9 cellular contexts compared by ENCODE assay signal in the genomic region with DNA sequence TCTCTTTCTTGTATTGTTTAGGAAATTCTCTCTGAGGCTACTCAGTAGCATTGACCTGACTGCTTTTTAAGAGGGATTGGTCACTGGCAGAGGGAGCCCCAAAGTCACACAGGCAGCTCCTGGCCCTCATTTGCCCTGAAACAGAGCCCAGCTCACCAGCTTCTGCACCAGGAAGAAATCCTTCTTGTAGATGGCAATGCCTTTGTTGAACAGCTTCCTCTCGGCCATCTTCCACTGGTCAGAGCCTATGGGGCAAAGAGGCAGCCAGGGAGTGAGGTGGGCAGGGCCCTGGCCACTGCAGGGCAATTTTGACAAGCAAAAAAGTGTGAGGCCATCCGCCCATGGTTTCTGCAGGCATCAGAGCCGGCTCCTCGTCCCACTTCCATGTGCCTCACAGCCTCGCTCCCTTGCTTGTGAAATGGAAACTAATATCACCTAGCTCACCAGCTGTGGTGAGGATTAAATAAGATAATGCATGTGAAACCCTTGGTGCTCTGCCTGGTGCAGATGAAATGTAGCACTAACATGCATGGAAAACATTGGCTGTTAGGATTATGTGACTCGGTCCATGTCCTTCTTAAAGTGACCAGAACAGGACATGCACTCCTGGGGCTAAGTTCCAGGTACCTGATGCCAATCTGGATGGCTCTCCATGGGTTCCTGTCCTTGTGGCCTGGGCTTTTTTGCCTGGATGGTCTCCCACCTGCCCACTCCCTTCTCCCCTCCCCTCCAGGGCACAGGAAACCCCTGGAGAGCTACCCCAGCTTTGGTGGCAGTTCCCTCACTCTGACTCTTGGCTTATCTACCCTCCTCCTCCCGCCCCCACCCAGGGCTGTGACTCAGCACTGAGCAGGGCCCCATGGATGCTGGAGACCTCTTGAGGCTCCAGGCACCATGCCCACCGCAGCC. TPM values are rescaled to one million over a fixed set of nuclear protein-coding genes. Genes with fewer than 3 reads are reported as not detected.
DNase-seq lines count a peak whose midpoint lies in the region; FAIRE-seq and TF ChIP-seq lines count a peak whose summit lies in the region.
"Had no signal": no experiment of that assay in that cellular context is flagged by ENCODE, and none has a peak within 500 bp of the region (broad histone marks: within the 10 kb centered on the region; RNA-seq: fewer than 3 reads in every experiment).

No MANE protein-coding gene starts in this region.

- WGBS in adrenal gland, 4 donors: 72 to 92% (median 74%) methylated on average over 5 to 8 of the region's 8 CpGs
- no CpG with 5 or more reads among the region's 8 CpGs for WGBS in mesendoderm (ENCODE audit: extremely low coverage, insufficient coverage, low lambda C conversion rate)

- H2BK5ac ChIP-seq in mesendoderm (ENCODE audit: low read length): no peak overlapping the region

- H3K4me1 ChIP-seq in adrenal gland (replicated peaks in 1 of 2) (peaks cover 13 to 61% of the 10 kb centered on the region in 2 donors), mesendoderm (ENCODE audit: control insufficient read depth, low read depth, low read length) (no peaks in the 10 kb centered on the region)

- no peak overlapping the region for H4K8ac ChIP-seq in mesendoderm (ENCODE audit: low read depth, low read length)

- H3K27me3 Mint-ChIP-seq in type B pancreatic cell: no peaks in the 10 kb centered on the region

- H3K18ac ChIP-seq in mesendoderm (ENCODE audit: low read length): no peak overlapping the region

- no peak overlapping the region for H2BK15ac ChIP-seq in mesendoderm (replicated peaks; ENCODE audit: low read depth)

- peak overlapping the region in 4 of 5 donors; percentile 39 to 85 (median 66) for H3K27ac ChIP-seq in adrenal gland
- no peak overlapping the region for H3K27ac ChIP-seq in mesendoderm (ENCODE audit: low read depth, low read length)

- H3K4ac ChIP-seq in mesendoderm (ENCODE audit: low read depth, low read length): no peak overlapping the region

- H3K23ac ChIP-seq in mesendoderm (ENCODE audit: low read length): no peak overlapping the region

- no peak for FAIRE-seq in D721Med (lab: Jason Lieb, UNC)

- H3K27ac Mint-ChIP-seq in type B pancreatic cell: peak overlapping the region; percentile 59

- H3K4me1 Mint-ChIP-seq in type B pancreatic cell (ENCODE audit: unreplicated experiment): peaks cover 32% of the 10 kb centered on the region

- H2AK5ac ChIP-seq in mesendoderm (ENCODE audit: low read length): no peak overlapping the region

- H3K79me2 ChIP-seq in mesendoderm (ENCODE audit: control insufficient read depth, insufficient read depth, low read length): no peaks in the 10 kb centered on the region

- H3K4me3 Mint-ChIP-seq in type B pancreatic cell: peak overlapping the region; percentile 25

- intact Hi-C loops in adrenal gland (cut with DNase I): loop anchor here (5.0 kb wide), 2 partner anchors 97 to 102 kb away; no protein-coding TSS in a partner anchor

- no peaks in the 10 kb centered on the region for H3K9me3 ChIP-seq in adrenal gland (replicated peaks in 1 of 3)

- H4K5ac ChIP-seq in mesendoderm (ENCODE audit: low read length): no peak overlapping the region

- H3K36me3 Mint-ChIP-seq in type B pancreatic cell: peaks cover 27% of the 10 kb centered on the region

- no peaks in the 10 kb centered on the region for H3K9me3 Mint-ChIP-seq in type B pancreatic cell

- no peak overlapping the region for H3K9ac ChIP-seq in mesendoderm (ENCODE audit: low read length)

- no peak for TF ChIP-seq POLR2A in adrenal gland (IDR thresholded peaks at IDR 0.05)

- no peaks in the 10 kb centered on the region for H3K79me1 ChIP-seq in mesendoderm (ENCODE audit: low read length)

- H3K4me3 ChIP-seq in adrenal gland (no peak overlapping the region), mesendoderm (ENCODE audit: low read length) (no peak overlapping the region)

- no peak for TF ChIP-seq CTCF in adrenal gland (IDR thresholded peaks at IDR 0.05)
- TF ChIP-seq CTCF in type B pancreatic cell (conservative IDR thresholded peaks at IDR 0.05): no peak
- no peak for TF ChIP-seq CTCF in D721Med (IDR thresholded peaks at IDR 0.05; ENCODE audit: insufficient read depth, missing control alignments)

- no peak overlapping the region for H3K4me2 ChIP-seq in mesendoderm (ENCODE audit: low read length)

- DNase-seq in activated naive CD4-positive, alpha-beta T cell treated with anti-CD3 and anti-CD28 coated beads, Interleukin-2, amount 50 U/mL, for 16 hours: peak; percentile 33
- DNase-seq in activated naive CD4-positive, alpha-beta T cell treated with Interleukin-2 at 50 U/mL for 16 hours: no peak
- DNase-seq in adrenal gland (peak in 2 of 7 donors; percentile 37 to 61), mesendoderm (peak; percentile 64), type B pancreatic cell (ENCODE audit: extremely low spot score, unreplicated experiment) (no peak), NAMALWA (ENCODE audit: low spot score) (no peak), D721Med (ENCODE audit: insufficient read length, low spot score) (no peak)
- no peak for DNase-seq in NK-92 treated with Interleukin-12 subunit alpha and Interleukin-12 subunit beta, amount 100 ng/mL, for 24 hours (lab: John Stamatoyannopoulos, UW)
- DNase-seq: NCI-H2081 had no signal

- no peak overlapping the region for H2BK120ac ChIP-seq in mesendoderm (ENCODE audit: low read depth, low read length)

- H3K27me3 ChIP-seq in adrenal gland (no peaks in the 10 kb centered on the region), mesendoderm (ENCODE audit: insufficient read depth, low read length, poor library complexity) (no peaks in the 10 kb centered on the region)

- H3K36me3 ChIP-seq in adrenal gland (replicated peaks in 1 of 2) (peaks cover 0 to 87% of the 10 kb centered on the region in 2 donors), mesendoderm (ENCODE audit: control insufficient read depth, insufficient read depth, low read length) (peaks cover 3% of the 10 kb centered on the region)

- no peak overlapping the region for H3K56ac ChIP-seq in mesendoderm (ENCODE audit: low read length)

RNA-seq across cellular contexts. Expression of gene PNMA1, which starts 11.2 kb away (rescaled TPM):
- total RNA-seq in adrenal gland: 10 to 100 TPM; 23.1 to 74.6 (median 43.2) TPM
- 10 to 100 TPM; 14.4 to 52.5 (median 16.7) TPM for polyA plus RNA-seq in adrenal gland
- polyA plus RNA-seq in mesendoderm (2013, experiment 1 of 2): 34.5 TPM
- 34.4 TPM for polyA plus RNA-seq in mesendoderm (2013, experiment 2 of 2)
- total RNA-seq in type B pancreatic cell (ENCODE audit: low replicate concordance): 35.5 and 64.8 TPM in 2 replicates

Comparison
In these comparisons a context has a peak if more than half of its experiments do, and no peak if none do; other contexts are left out.
1. DNase-seq: peak in activated naive CD4-positive, alpha-beta T cell treated with anti-CD3 and anti-CD28 coated beads, Interleukin-2, amount 50 U/mL, for 16 hours (single experiment) and mesendoderm (single experiment); none in activated naive CD4-positive, alpha-beta T cell treated with Interleukin-2 at 50 U/mL for 16 hours (single experiment), type B pancreatic cell (single experiment), NK-92 treated with Interleukin-12 subunit alpha and Interleukin-12 subunit beta, amount 100 ng/mL, for 24 hours (single experiment), NAMALWA (single experiment) and D721Med (single experiment).